Comparison of ENCODE assay signal across 10 cellular contexts in genomic region chr6:132333639-132334516, GRCh38.
DNase-seq lines count a peak whose midpoint lies in the region; ATAC-seq lines count a peak whose summit lies in the region.
"Had no signal": no experiment of that assay in that cellular context is flagged by ENCODE, and none has a peak within 500 bp of the region (broad histone marks: within the 10 kb centered on the region; RNA-seq: fewer than 3 reads in every experiment).

No MANE protein-coding gene starts in this region.

- no peaks in the 10 kb centered on the region for H3K36me3 ChIP-seq in H7 (replicated peaks; ENCODE audit: control insufficient read depth, insufficient read depth, low read length)
- H3K36me3 ChIP-seq: tibial nerve had no signal

- DNase-seq in H7: peak; percentile 22
- DNase-seq in amniotic epithelial cell (ENCODE audit: low read depth): peak; percentile 97
- DNase-seq in iPS DF 19.7 (ENCODE audit: low read depth, low spot score): peak; percentile 45
- peak; percentile 35 for DNase-seq in smooth muscle cell of the brain vasculature (ENCODE audit: low read depth, low spot score)
- DNase-seq in ureter (ENCODE audit: low spot score): no peak
- DNase-seq in cerebellum (ENCODE audit: low spot score): no peak
- DNase-seq: amygdala had no signal

- ATAC-seq in HG03457 (IDR thresholded peaks at IDR 0.05; ENCODE audit: unreplicated experiment) (no peak), GM18873 (IDR thresholded peaks at IDR 0.05; ENCODE audit: low FRiP score, unreplicated experiment) (no peak)

- H3K27me3 ChIP-seq in H7 (ENCODE audit: control insufficient read depth, insufficient read depth, low read length): no peaks in the 10 kb centered on the region
- H3K27me3 ChIP-seq: tibial nerve had no signal

- H3K4me3 ChIP-seq in H7 (ENCODE audit: insufficient read depth, low read depth, low read length): no peak overlapping the region
- H3K4me3 ChIP-seq: tibial nerve had no signal

Comparison
In these comparisons a context has a peak if more than half of its experiments do, and no peak if none do; other contexts are left out.
1. DNase-seq: peak in H7 (single experiment), amniotic epithelial cell (single experiment), iPS DF 19.7 (single experiment) and smooth muscle cell of the brain vasculature (single experiment); none in ureter (single experiment) and cerebellum (single experiment).